9 cellular contexts compared by ENCODE assay signal in genomic region chr16:66315210-66315825, GRCh38. TPM values are rescaled to one million over a fixed set of nuclear protein-coding genes. Genes with fewer than 3 reads are reported as not detected.
DNase-seq lines count a peak whose midpoint lies in the region; ATAC-seq and TF ChIP-seq lines count a peak whose summit lies in the region.
"Had no signal": no experiment of that assay in that cellular context is flagged by ENCODE, and none has a peak within 500 bp of the region (broad histone marks: within the 10 kb centered on the region; RNA-seq: fewer than 3 reads in every experiment).

No MANE protein-coding gene starts in this region.

- H3K79me2 ChIP-seq in MM.1S (ENCODE audit: low read length) = no peaks in the 10 kb centered on the region

- no peak overlapping the region for H3K27ac Mint-ChIP-seq in activated naive CD4-positive, alpha-beta T cell treated with anti-CD3 and anti-CD28 coated beads, Interleukin-2, amount 50 U/mL, for 72 hours

- WGBS in psoas muscle, 3 donors = 7 to 10% (median 9%) methylated on average over 6 of the region's 6 CpGs

- peak overlapping the region; percentile 76; the same call in 1 of the 2 replicates for H3K4me2 ChIP-seq in MM.1S (ENCODE audit: low read depth, low read length)

- no peaks in the 10 kb centered on the region for H3K36me3 ChIP-seq in HAP-1 (replicated peaks)
- H3K36me3 ChIP-seq in MM.1S (replicated peaks; ENCODE audit: insufficient read depth, low read length) = no peaks in the 10 kb centered on the region
- no peaks in the 10 kb centered on the region for H3K36me3 ChIP-seq in cardiac muscle cell
- no peaks in the 10 kb centered on the region for H3K36me3 ChIP-seq in psoas muscle (ENCODE audit: insufficient read depth in 1 of 2, low read depth in 1 of 2)

- H3K4me3 ChIP-seq in GM12864 (ENCODE audit: low read depth, low read length) = no peak overlapping the region
- no peak overlapping the region for H3K4me3 ChIP-seq in HAP-1
- no peak overlapping the region; the same call in 1 of the 2 replicates for H3K4me3 ChIP-seq in MM.1S (ENCODE audit: low read length)
- no peak overlapping the region for H3K4me3 ChIP-seq in cardiac muscle cell
- H3K4me3 ChIP-seq in psoas muscle = no peak overlapping the region
- H3K4me3 ChIP-seq: skin epidermis had no signal

- H3K9ac ChIP-seq in MM.1S (ENCODE audit: low read length) = peak overlapping the region; percentile 38; the same call in 1 of the 2 replicates

- DNase-seq in GM12864 (ENCODE audit: low read depth) = peak; percentile 18
- DNase-seq in HAP-1 (ENCODE audit: low spot score in 2 of 2) = peak; percentile 61 to 77
- peak; percentile 69 for DNase-seq in MM.1S
- peak; percentile 74 for DNase-seq in SK-N-DZ (ENCODE audit: low spot score)
- DNase-seq in activated naive CD4-positive, alpha-beta T cell treated with anti-CD3 and anti-CD28 coated beads, Interleukin-2, amount 50 U/mL, for 72 hours (ENCODE audit: low spot score in 2 of 2) = peak in 1 of 2 donors; percentile 60
- DNase-seq in cardiac muscle cell (ENCODE audit: low read depth in 1 of 2, low spot score in 1 of 2) = peak; percentile 81 to 88
- DNase-seq in psoas muscle = peak in 1 of 2 donors; percentile 34
- DNase-seq in GDM1 (lab: John Stamatoyannopoulos, UW) = no peak

- TF ChIP-seq CTCF in GM12864 (IDR thresholded peaks at IDR 0.05; ENCODE audit: low read depth, low read length, missing control alignments) = peak; percentile 98
- TF ChIP-seq CTCF in MM.1S (IDR thresholded peaks at IDR 0.05; ENCODE audit: low read length) = peak; percentile 94
- peak; percentile 99 for TF ChIP-seq CTCF in cardiac muscle cell (IDR thresholded peaks at IDR 0.05; ENCODE audit: low read depth, low read length)
- peak; percentile 91 for TF ChIP-seq CTCF in psoas muscle (IDR thresholded peaks at IDR 0.05)

- H3K27me3 ChIP-seq in HAP-1 (ENCODE audit: low read depth) (peaks cover 5% of the 10 kb centered on the region; the same call in 1 of the 2 replicates), MM.1S (replicated peaks; ENCODE audit: insufficient read depth, low read length) (no peaks in the 10 kb centered on the region; the same call in 1 of the 2 replicates), cardiac muscle cell (peaks cover 12% of the 10 kb centered on the region), psoas muscle (ENCODE audit: insufficient read depth in 3 of 3, low read length in 2 of 3) (peaks cover 0 to 4% (median 0%) of the 10 kb centered on the region in 3 donors)

- H3K4me1 ChIP-seq in HAP-1 (no peaks in the 10 kb centered on the region), MM.1S (ENCODE audit: low read length) (peaks cover 4% of the 10 kb centered on the region), cardiac muscle cell (ENCODE audit: low read depth) (no peaks in the 10 kb centered on the region), psoas muscle (no peaks in the 10 kb centered on the region)

- H3K27ac ChIP-seq in MM.1S (ENCODE audit: low read length) (no peak overlapping the region), cardiac muscle cell (no peak overlapping the region), psoas muscle (no peak overlapping the region)

- H3K9me3 Mint-ChIP-seq in activated naive CD4-positive, alpha-beta T cell treated with anti-CD3 and anti-CD28 coated beads, Interleukin-2, amount 50 U/mL, for 72 hours = no peaks in the 10 kb centered on the region

- H3K9me3 ChIP-seq in HAP-1 (no peaks in the 10 kb centered on the region), MM.1S (replicated peaks; ENCODE audit: insufficient read depth, low read length) (no peaks in the 10 kb centered on the region), cardiac muscle cell (ENCODE audit: low read depth) (no peaks in the 10 kb centered on the region), psoas muscle (no peaks in the 10 kb centered on the region)

- no peaks in the 10 kb centered on the region for H3F3A ChIP-seq in MM.1S (ENCODE audit: insufficient read depth, low read length)

- no peaks in the 10 kb centered on the region for H3K9me2 ChIP-seq in MM.1S (replicated peaks; ENCODE audit: insufficient read depth, low read length)

- no peaks in the 10 kb centered on the region for H4K20me1 ChIP-seq in MM.1S (ENCODE audit: insufficient read depth, low read length)

- in situ Hi-C loops in HAP-1 (cut with MboI; ENCODE audit: low sequenced_read_pairs) = no loop called here

- peak overlapping the region; percentile 95 for H2AFZ ChIP-seq in MM.1S (ENCODE audit: low read length)

- ATAC-seq in activated naive CD4-positive, alpha-beta T cell treated with anti-CD3 and anti-CD28 coated beads, Interleukin-2, amount 50 U/mL, for 72 hours = peak; percentile 87 to 94
- peak; percentile 80 to 87 (median 86) for ATAC-seq in psoas muscle

- no peaks in the 10 kb centered on the region for H3K36me3 Mint-ChIP-seq in activated naive CD4-positive, alpha-beta T cell treated with anti-CD3 and anti-CD28 coated beads, Interleukin-2, amount 50 U/mL, for 72 hours

- intact Hi-C loops in psoas muscle (cut with DNase I) = loop anchor here in 1 of 2 donors (10.0 kb wide), 1 partner anchor 281 kb away; no protein-coding TSS in a partner anchor

RNA-seq across cellular contexts. Expression of gene CDH5, which starts 51.2 kb away (rescaled TPM):
- not detected in 2 replicates for polyA plus RNA-seq in SK-N-DZ (2014; cell fraction: cytosol; rRNA removed)
- polyA plus RNA-seq in SK-N-DZ (2014; cell fraction: nucleus; rRNA removed) = not detected in 2 replicates
- total RNA-seq in activated naive CD4-positive, alpha-beta T cell treated with anti-CD3 and anti-CD28 coated beads, Interleukin-2, amount 50 U/mL, for 72 hours = not detected
- total RNA-seq in cardiac muscle cell (0.88 and 4.1 TPM in 2 replicates), psoas muscle (10 to 100 TPM; 21.4 to 48.4 (median 37.0) TPM)
- polyA plus RNA-seq in cardiac muscle cell (1.1 and 5.6 TPM in 2 replicates), psoas muscle (10 to 100 TPM; 15.1 to 22.2 (median 17.7) TPM)
